In genomic region chr15:52185151-52185561, GRCh38 we compare ENCODE assay signal across 18 cellular contexts.
"Had no signal": no experiment of that assay in that cellular context is flagged by ENCODE, and none has a peak within 500 bp of the region (broad histone marks: within the 10 kb centered on the region; RNA-seq: fewer than 3 reads in every experiment).

No MANE protein-coding gene starts in this region.

- H3K27ac ChIP-seq: gastroesophageal sphincter, neural progenitor cell, parathyroid adenoma, tibial artery, vagina had no signal

- H3K36me3 ChIP-seq: gastroesophageal sphincter, neural progenitor cell, tibial artery, vagina had no signal

- H3K27me3 ChIP-seq: gastroesophageal sphincter, tibial artery, vagina had no signal

- H3K4me2 ChIP-seq: neural progenitor cell had no signal

- H3K4me1 ChIP-seq: neural progenitor cell, parathyroid adenoma had no signal

- H3K9ac ChIP-seq: neural progenitor cell, parathyroid adenoma had no signal

- H2AFZ ChIP-seq: neural progenitor cell, parathyroid adenoma had no signal

- FAIRE-seq: astrocyte, bronchial epithelial cell had no signal

- DNase-seq: activated CD4-positive, alpha-beta T cell treated with anti-CD3 and anti-CD28 coated beads for 1 hour; activated CD4-positive, alpha-beta T cell treated with anti-CD3 and anti-CD28 coated beads, Interleukin-2, amount 50 U/mL, for 4 hours; activated gamma-delta T cell; activated T-cell treated with anti-CD3 and anti-CD28 coated beads, Interleukin-2, amount 50 U/mL, for 72 hours; effector CD8-positive, alpha-beta T cell; midbrain; stimulated activated CD4-positive, alpha-beta T cell treated with anti-CD3 and anti-CD28 coated beads, Interleukin-12 subunit alpha, Interleukin-12 subunit beta, amount 100 ng/mL, for 4 hours; stimulated activated CD4-positive, alpha-beta T cell treated with anti-CD3 and anti-CD28 coated beads, Interleukin-1b, Interleukin-23, amount 100 ng/mL, for 48 hours; stimulated activated CD8-positive, alpha-beta memory T cell treated with anti-CD3 and anti-CD28 coated beads, Interleukin-4, amount 100 ng/mL, for 48 hours; stimulated activated naive CD4-positive, alpha-beta T cell; tibial artery had no signal

- H3K79me2 ChIP-seq: parathyroid adenoma had no signal

- H3K4me3 ChIP-seq: gastroesophageal sphincter, neural progenitor cell, tibial artery, vagina had no signal

- H3K9me3 ChIP-seq: gastroesophageal sphincter, tibial artery, vagina had no signal

- ATAC-seq: activated T-cell treated with anti-CD3 and anti-CD28 coated beads, Interleukin-2, amount 50 U/mL, for 72 hours; esophagus mucosa; gastroesophageal sphincter had no signal
